In the genomic region with DNA sequence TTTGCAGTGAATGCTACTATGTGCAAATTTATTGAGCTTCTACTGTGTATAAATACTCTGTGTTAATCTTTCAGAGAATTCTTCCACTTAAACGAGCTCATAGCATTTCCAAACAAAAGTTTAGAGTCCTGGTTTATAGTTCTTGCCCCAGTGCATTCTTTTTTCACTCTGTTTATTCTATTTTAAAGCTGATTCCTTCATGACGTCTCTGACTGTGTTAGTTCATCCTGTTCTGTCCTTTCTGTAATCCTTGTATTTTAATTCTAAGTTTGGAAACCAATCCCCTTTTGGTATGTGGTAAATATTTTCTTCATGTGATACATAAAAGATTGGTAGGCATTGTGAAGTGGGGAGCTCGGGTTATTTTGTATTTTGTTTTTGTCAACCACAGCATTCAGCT, we compare ENCODE assay signal across 22 cellular contexts. TPM values are rescaled to one million over a fixed set of nuclear protein-coding genes. Genes with fewer than 3 reads are reported as not detected.
"Had no signal": no experiment of that assay in that cellular context is flagged by ENCODE, and none has a peak within 500 bp of the region (broad histone marks: within the 10 kb centered on the region; RNA-seq: fewer than 3 reads in every experiment).

No MANE protein-coding gene starts in this region.

- H3K27me3 ChIP-seq: breast epithelium, upper lobe of left lung had no signal

- H3K4me3 ChIP-seq: breast epithelium, lung, SJSA1, smooth muscle cell, upper lobe of left lung had no signal

- H3K27ac ChIP-seq: breast epithelium, SJSA1, upper lobe of left lung had no signal

- H3K4me1 ChIP-seq: breast epithelium, upper lobe of left lung had no signal

- H3K9me3 ChIP-seq: breast epithelium, SJSA1, upper lobe of left lung had no signal

- H3K36me3 ChIP-seq: breast epithelium, SJSA1, upper lobe of left lung had no signal

- DNase-seq: activated B cell treated with CpG ODN at 0.5 μM for 24 hours; activated CD4-positive, alpha-beta T cell treated with anti-CD3 and anti-CD28 coated beads, Interleukin-2, amount 10 ng/mL, durations not matched to agents 7 days and 5 days; activated CD8-positive, alpha-beta memory T cell treated with anti-CD3 and anti-CD28 coated beads, Interleukin-2, amount 50 U/mL, for 48 hours; activated gamma-delta T cell treated with Interleukin-2 at 50 U/mL for 16 hours; activated naive CD8-positive, alpha-beta T cell treated with anti-CD3 and anti-CD28 coated beads, Interleukin-2, amount 10 ng/mL, durations not matched to agents 7 days and 5 days; aorta; dermis blood vessel endothelial cell; effector memory CD8-positive, alpha-beta T cell; head of caudate nucleus; left colon; naive thymus-derived CD8-positive, alpha-beta T cell; stimulated activated CD4-positive, alpha-beta T cell treated with anti-CD3 and anti-CD28 coated beads, Interleukin-4, amount 100 ng/mL, for 4 hours; stimulated activated CD8-positive, alpha-beta memory T cell treated with anti-CD3 and anti-CD28 coated beads, Interleukin-4, amount 100 ng/mL, for 48 hours; stimulated activated naive CD4-positive, alpha-beta T cell treated with Interleukin-2 at 50 U/mL for 16 hours; upper lobe of left lung had no signal

RNA-seq across cellular contexts. Expression of a gene that starts 18.7 kb away (rescaled TPM):
- total RNA-seq: dermis blood vessel endothelial cell, epithelial cell of proximal tubule, SJSA1, smooth muscle cell had no signal

RNA-seq across cellular contexts. Expression of a gene that starts 56.6 kb away (rescaled TPM):
- total RNA-seq: cerebellum, dermis blood vessel endothelial cell, epithelial cell of proximal tubule, SJSA1, temporal lobe had no signal

RNA-seq across cellular contexts. Expression of a gene that starts 57.0 kb away (rescaled TPM):
- total RNA-seq: activated B cell treated with CpG ODN at 0.5 μM for 24 hours; activated naive CD8-positive, alpha-beta T cell treated with anti-CD3 and anti-CD28 coated beads, Interleukin-2, amount 10 ng/mL, durations not matched to agents 7 days and 5 days; aorta; cerebellum; dermis blood vessel endothelial cell; left colon; naive thymus-derived CD8-positive, alpha-beta T cell; temporal lobe had no signal
